ENCODE assay signal across 19 cellular contexts in the genomic region with DNA sequence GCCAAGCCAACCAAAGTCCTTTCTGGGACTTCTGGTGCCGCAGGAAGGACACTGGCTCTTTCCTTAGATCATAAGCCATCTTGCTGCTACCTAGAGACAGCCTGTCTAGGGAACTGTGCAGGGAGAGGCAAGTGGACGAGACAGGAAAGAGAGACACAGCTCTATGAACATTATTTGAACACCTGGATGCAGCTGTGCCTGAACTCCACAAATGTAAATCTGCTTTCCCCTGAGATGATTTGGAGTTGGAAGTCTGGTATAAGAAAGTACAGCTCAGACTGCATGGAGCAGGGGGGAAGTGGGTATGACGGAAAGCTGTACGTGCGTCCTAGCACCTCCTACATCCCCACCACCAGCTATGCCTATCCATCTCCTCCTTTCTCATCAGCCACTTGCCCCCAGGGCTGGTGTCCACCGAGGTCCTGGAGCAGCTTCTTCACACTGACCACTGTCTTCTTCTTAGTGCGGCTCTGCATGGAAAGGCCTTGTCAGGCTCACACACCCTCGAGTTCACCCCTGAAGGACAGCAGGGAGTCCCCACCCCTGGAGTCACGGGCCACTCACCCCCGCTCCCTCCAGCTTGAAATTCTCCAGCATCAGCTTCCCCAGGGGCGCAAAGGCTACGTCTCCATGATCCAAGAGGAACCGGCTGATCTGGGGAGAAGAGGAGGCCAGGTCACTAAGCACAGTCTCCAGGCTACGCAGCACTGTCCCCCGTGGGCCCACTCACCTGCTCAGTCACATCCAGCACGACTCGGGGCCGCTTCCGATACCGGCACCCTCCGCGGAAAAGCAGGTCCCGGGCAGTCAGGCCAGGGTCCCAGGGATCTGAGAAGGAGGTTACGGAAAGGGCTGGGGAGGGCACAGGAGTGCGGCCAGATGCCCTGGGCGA. TPM values are rescaled to one million over a fixed set of nuclear protein-coding genes. Genes with fewer than 3 reads are reported as not detected.
A peak's percentile ranks its signal among the peaks of the same experiment; 100 is the strongest.
DNase-seq lines count a peak whose midpoint lies in the region; ATAC-seq and TF ChIP-seq lines count a peak whose summit lies in the region.
"Had no signal": no experiment of that assay in that cellular context is flagged by ENCODE, and none has a peak within 500 bp of the region (broad histone marks: within the 10 kb centered on the region; RNA-seq: fewer than 3 reads in every experiment).

No MANE protein-coding gene starts in this region.

- TF ChIP-seq POLR2A in heart left ventricle (IDR thresholded peaks at IDR 0.05), result no peak

- H3K36me3 ChIP-seq in heart left ventricle (peaks cover 0 to 68% (median 57%) of the 10 kb centered on the region in 9 donors), neuronal stem cell (replicated peaks in 1 of 2; ENCODE audit: control insufficient read depth in 2 of 2, insufficient read depth in 2 of 2, low read length in 2 of 2) (peaks cover 43 to 75% of the 10 kb centered on the region in 2 donors), upper lobe of right lung (peaks cover 59% of the 10 kb centered on the region)
- H3K36me3 ChIP-seq: MG63 had no signal

- intact Hi-C loops in heart left ventricle (cut with DNase I), result loop anchor here in 7 of 10 donors (5.0 to 10.0 kb wide), 7 partner anchors 36 to 358 kb away; partner anchors contain the start of genes DNAAF1 (in 2 of the 7), HSDL1 (in 2 of the 7) and OSGIN1 (in 1 of the 7)
- intact Hi-C loops in left cardiac atrium (cut with DNase I), result loop anchor here (10.0 kb wide), 2 partner anchors 208 to 302 kb away; no protein-coding TSS in a partner anchor
- intact Hi-C loops in upper lobe of right lung (cut with DNase I), result loop anchor here (10.0 kb wide), 1 partner anchor 98 kb away; no protein-coding TSS in a partner anchor

- no peak overlapping the region for H2AFZ ChIP-seq in neuronal stem cell (ENCODE audit: low read length)
- H2AFZ ChIP-seq: GM23338 had no signal

- H3K9me3 ChIP-seq in heart left ventricle (no peaks in the 10 kb centered on the region), neuronal stem cell (replicated peaks in 1 of 2; ENCODE audit: control insufficient read depth in 2 of 2, insufficient read depth in 1 of 2, low read depth in 1 of 2, low read length in 2 of 2) (no peaks in the 10 kb centered on the region), upper lobe of right lung (no peaks in the 10 kb centered on the region)
- H3K9me3 ChIP-seq: BLaER1, MG63 had no signal

- no peak overlapping the region for H2BK12ac ChIP-seq in neuronal stem cell (ENCODE audit: low read length)

- no peak overlapping the region for H2BK15ac ChIP-seq in neuronal stem cell (ENCODE audit: low read length)

- H3K27ac ChIP-seq in heart left ventricle, result peak overlapping the region in 8 of 12 donors; percentile 62 to 89 (median 83)
- peak overlapping the region; percentile 22 for H3K27ac ChIP-seq in angular gyrus (ENCODE audit: low read depth, low read length)
- no peak overlapping the region for H3K27ac ChIP-seq in neuronal stem cell (replicated peaks; ENCODE audit: low read length)
- peak overlapping the region; percentile 63 for H3K27ac ChIP-seq in upper lobe of right lung
- H3K27ac ChIP-seq: BLaER1, KMS-11 had no signal

- no peak overlapping the region for H2AK5ac ChIP-seq in neuronal stem cell (ENCODE audit: low read depth, low read length)

- TF ChIP-seq CTCF in heart left ventricle (IDR thresholded peaks at IDR 0.05) (no peak), upper lobe of right lung (IDR thresholded peaks at IDR 0.05) (no peak)

- WGBS in heart left ventricle, 4 donors, result 94 to 97% (median 96%) methylated on average over 23 to 26 of the region's 26 CpGs
- no CpG with 5 or more reads among the region's 26 CpGs for WGBS in neuronal stem cell (ENCODE audit: extremely low coverage in 2 of 2, insufficient read length in 2 of 2, insufficient replicate concordance in 1 of 2), 2 donors

- H3K9ac ChIP-seq in neuronal stem cell (ENCODE audit: low read depth, low read length, poor library complexity), result no peak overlapping the region
- H3K9ac ChIP-seq: BLaER1, KMS-11 had no signal

- no peak overlapping the region for H3K4me2 ChIP-seq in neuronal stem cell (ENCODE audit: insufficient read depth, low read length, poor library complexity, severe bottlenecking)
- H3K4me2 ChIP-seq: BLaER1, GM23338, KMS-11 had no signal

- H3K27me3 ChIP-seq in heart left ventricle, result no peaks in the 10 kb centered on the region
- H3K27me3 ChIP-seq in neuronal stem cell (ENCODE audit: control insufficient read depth in 3 of 3, insufficient read depth in 3 of 3, low read depth in 1 of 3, low read length in 3 of 3), result no peaks in the 10 kb centered on the region
- no peaks in the 10 kb centered on the region for H3K27me3 ChIP-seq in upper lobe of right lung
- H3K27me3 ChIP-seq: BLaER1, MG63 had no signal

- H2BK5ac ChIP-seq in neuronal stem cell (ENCODE audit: low read length), result no peak overlapping the region

- H3K4me3 ChIP-seq in heart left ventricle, result no peak overlapping the region
- H3K4me3 ChIP-seq in neuronal stem cell (ENCODE audit: low read length in 2 of 2), result no peak overlapping the region
- no peak overlapping the region for H3K4me3 ChIP-seq in upper lobe of right lung
- H3K4me3 ChIP-seq: BLaER1, GM12878, GM23338, MG63 had no signal

- peak overlapping the region; percentile 49 for H3K23ac ChIP-seq in neuronal stem cell (ENCODE audit: low read depth, low read length, poor library complexity)

- ATAC-seq in heart left ventricle, result no peak
- ATAC-seq in left cardiac atrium, result no peak
- no peak for ATAC-seq in upper lobe of right lung
- no peak for ATAC-seq in GM21447 (IDR thresholded peaks at IDR 0.05; ENCODE audit: unreplicated experiment)
- no peak for ATAC-seq in HG02642 (IDR thresholded peaks at IDR 0.05; ENCODE audit: poor library complexity, unreplicated experiment)
- ATAC-seq in GM21528 (IDR thresholded peaks at IDR 0.05; ENCODE audit: low FRiP score, unreplicated experiment), result no peak
- ATAC-seq: GM12878, GM23338 had no signal

- no peak overlapping the region for H3K18ac ChIP-seq in neuronal stem cell (ENCODE audit: low read length)

- no peak overlapping the region for H4K91ac ChIP-seq in neuronal stem cell (ENCODE audit: low read depth, low read length, poor library complexity)

- no peak overlapping the region for H2BK120ac ChIP-seq in neuronal stem cell (ENCODE audit: low read depth, low read length)

- DNase-seq in heart left ventricle (no peak), left cardiac atrium (no peak), neuronal stem cell (ENCODE audit: low spot score) (no peak), upper lobe of right lung (no peak)
- DNase-seq: DMS 273 treated with DMSO at 0.1 percent for 48 hours, GDM1, MG63, NCI-H1092 treated with DMSO at 0.1 percent for 48 hours, NCI-H2081 treated with DMSO at 0.1 percent for 48 hours, Right ventricle myocardium superior had no signal

- peaks cover 0 to 75% (median 31%) of the 10 kb centered on the region in 12 donors for H3K4me1 ChIP-seq in heart left ventricle
- peaks cover 3 to 4% of the 10 kb centered on the region in 2 donors for H3K4me1 ChIP-seq in neuronal stem cell (ENCODE audit: control insufficient read depth in 2 of 2, insufficient read depth in 1 of 2, low read depth in 1 of 2, low read length in 2 of 2)
- H3K4me1 ChIP-seq in upper lobe of right lung, result peaks cover 27% of the 10 kb centered on the region

- H3K4ac ChIP-seq in neuronal stem cell (ENCODE audit: low read length), result no peak overlapping the region

- H4K8ac ChIP-seq in neuronal stem cell (ENCODE audit: low read depth, low read length), result no peak overlapping the region

- peaks cover 16% of the 10 kb centered on the region for H3K79me1 ChIP-seq in neuronal stem cell (ENCODE audit: low read depth, low read length)

- H3K14ac ChIP-seq in neuronal stem cell (ENCODE audit: low read length), result no peak overlapping the region

RNA-seq across cellular contexts. Expression of gene TAF1C, which starts 3.9 kb away (rescaled TPM):
- total RNA-seq in heart left ventricle (10 to 100 TPM; 16.3 to 24.3 (median 21.8) TPM), left cardiac atrium (10 to 100 TPM; 27.9 to 33.6 TPM), upper lobe of right lung (80.2 TPM)
- polyA plus RNA-seq in heart left ventricle, result 10 to 100 TPM; 22.6 to 34.4 TPM
- 44.6 TPM for polyA plus RNA-seq in neuronal stem cell (2013, experiment 1 of 2)
- 41.1 TPM for polyA plus RNA-seq in neuronal stem cell (2013, experiment 2 of 2)

RNA-seq across cellular contexts. Expression of gene ADAD2, which starts 8.0 kb away (rescaled TPM):
- 1 to 10 TPM in 2 of 9 donors, under 1 TPM in 4, not detected in 3; 0.21 to 1.3 (median 0.58) TPM for total RNA-seq in heart left ventricle
- 1 to 10 TPM in 1 of 2 donors, under 1 TPM in 1; 0.36 to 1.2 TPM for polyA plus RNA-seq in heart left ventricle
- total RNA-seq in left cardiac atrium, result under 1 TPM in 1 of 2 donors, not detected in 1; 0.59 TPM
- polyA plus RNA-seq in neuronal stem cell (2013, experiment 1 of 2), result not detected
- not detected for polyA plus RNA-seq in neuronal stem cell (2013, experiment 2 of 2)
- 0.52 TPM for total RNA-seq in upper lobe of right lung
- total RNA-seq: A172 had no signal

RNA-seq across cellular contexts. Expression of gene DNAAF1, which starts 37.8 kb away (rescaled TPM):
- total RNA-seq in heart left ventricle, result under 1 TPM in 3 of 9 donors, not detected in 6; 0.20 to 0.32 (median 0.25) TPM
- under 1 TPM; 0.15 to 0.38 TPM for polyA plus RNA-seq in heart left ventricle
- not detected for total RNA-seq in left cardiac atrium
- polyA plus RNA-seq in neuronal stem cell (2013, experiment 1 of 2), result 0.21 TPM
- polyA plus RNA-seq in neuronal stem cell (2013, experiment 2 of 2), result 0.24 TPM
- 0.49 TPM for total RNA-seq in upper lobe of right lung
- total RNA-seq: GM12878, Right ventricle myocardium superior had no signal

RNA-seq across cellular contexts. Expression of gene HSDL1, which starts 37.9 kb away (rescaled TPM):
- total RNA-seq in heart left ventricle (10 to 100 TPM; 15.8 to 46.8 (median 23.4) TPM), left cardiac atrium (10 to 100 TPM; 21.6 to 34.1 TPM), upper lobe of right lung (31.0 TPM)
- 10 to 100 TPM; 12.8 to 16.1 TPM for polyA plus RNA-seq in heart left ventricle
- 43.5 TPM for polyA plus RNA-seq in neuronal stem cell (2013, experiment 1 of 2)
- 44.6 TPM for polyA plus RNA-seq in neuronal stem cell (2013, experiment 2 of 2)

RNA-seq across cellular contexts. Expression of gene KCNG4, which starts 56.9 kb away (rescaled TPM):
- not detected for total RNA-seq in heart left ventricle
- not detected for polyA plus RNA-seq in heart left ventricle
- not detected for total RNA-seq in left cardiac atrium
- not detected for polyA plus RNA-seq in neuronal stem cell (2013, experiment 1 of 2)
- polyA plus RNA-seq in neuronal stem cell (2013, experiment 2 of 2), result not detected
- total RNA-seq in upper lobe of right lung, result not detected
- total RNA-seq: GM12878, Right ventricle myocardium superior had no signal
- polyA plus RNA-seq: GM12878, GM23338 had no signal
